ENCODE assay signal across 13 cellular contexts in the genomic region with DNA sequence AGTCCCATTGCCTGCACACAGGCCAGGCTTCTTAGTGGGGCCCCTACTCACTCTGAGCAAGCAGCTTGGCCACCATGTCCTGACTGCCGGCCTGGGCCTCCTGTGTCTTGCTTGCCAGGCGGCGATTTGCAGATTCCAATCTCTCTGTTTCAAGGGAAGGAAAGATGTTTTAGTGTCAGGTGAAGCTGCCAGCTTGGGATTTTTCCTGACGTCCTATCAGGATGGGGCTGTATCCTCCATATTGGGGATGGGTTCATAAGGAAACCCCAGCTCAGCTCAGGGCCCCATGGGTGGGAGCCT. TPM values are rescaled to one million over a fixed set of nuclear protein-coding genes. Genes with fewer than 3 reads are reported as not detected.
DNase-seq lines count a peak whose midpoint lies in the region; ATAC-seq, FAIRE-seq and TF ChIP-seq lines count a peak whose summit lies in the region.
"Had no signal": no experiment of that assay in that cellular context is flagged by ENCODE, and none has a peak within 500 bp of the region (broad histone marks: within the 10 kb centered on the region; RNA-seq: fewer than 3 reads in every experiment).

No MANE protein-coding gene starts in this region.

- H3K9ac ChIP-seq in rectal smooth muscle tissue (ENCODE audit: low read length) = no peak overlapping the region
- H3K9ac ChIP-seq: parathyroid adenoma had no signal

- no peak for TF ChIP-seq POLR2A in H54 (IDR thresholded peaks at IDR 0.05; ENCODE audit: low read depth, low read length)

- H3K9me3 ChIP-seq in CD4-positive, alpha-beta T cell (ENCODE audit: control insufficient read depth, low read length) = no peaks in the 10 kb centered on the region
- no peaks in the 10 kb centered on the region for H3K9me3 ChIP-seq in T-helper 17 cell (ENCODE audit: control insufficient read depth, low read length, poor library complexity, severe bottlenecking)
- no peaks in the 10 kb centered on the region for H3K9me3 ChIP-seq in right cardiac atrium (ENCODE audit: control insufficient read depth, low read length)

- H3K27ac ChIP-seq in CD4-positive, alpha-beta T cell (ENCODE audit: low read depth, low read length) = no peak overlapping the region
- peak overlapping the region; percentile 97 for H3K27ac ChIP-seq in right cardiac atrium (ENCODE audit: low read length)
- peak overlapping the region; percentile 16 for H3K27ac ChIP-seq in rectal smooth muscle tissue (ENCODE audit: low read depth, low read length)
- H3K27ac ChIP-seq: parathyroid adenoma had no signal

- H3K36me3 ChIP-seq in rectal smooth muscle tissue (ENCODE audit: control insufficient read depth, insufficient read depth, low read length) = peaks cover 38% of the 10 kb centered on the region

- TF ChIP-seq CTCF in CD4-positive, alpha-beta T cell (IDR thresholded peaks at IDR 0.05) = no peak

- no peak overlapping the region for H3K27ac Mint-ChIP-seq in CD4-positive, alpha-beta T cell
- H3K27ac Mint-ChIP-seq in T-helper 17 cell = no peak overlapping the region
- H3K27ac Mint-ChIP-seq: activated CD8-positive, alpha-beta memory T cell treated with anti-CD3 and anti-CD28 coated beads, Interleukin-2, amount 10 ng/mL, durations not matched to agents 7 days and 5 days had no signal

- no peak for ATAC-seq in CD4-positive, alpha-beta T cell (ENCODE audit: poor library complexity)
- ATAC-seq in T-helper 17 cell (no peak), right cardiac atrium (no peak)
- ATAC-seq: activated CD8-positive, alpha-beta memory T cell treated with anti-CD3 and anti-CD28 coated beads, Interleukin-2, amount 10 ng/mL, durations not matched to agents 7 days and 5 days had no signal

- POLR2A ChIA-PET in CD4-positive, alpha-beta T cell (lab: Charles Lee) = no interaction called here

- CTCF ChIA-PET in CD4-positive, alpha-beta T cell (lab: Charles Lee) = no interaction called here

- H3K9me3 Mint-ChIP-seq in CD4-positive, alpha-beta T cell = no peaks in the 10 kb centered on the region
- H3K9me3 Mint-ChIP-seq: CD4-positive, alpha-beta memory T cell had no signal

- H3K4me1 ChIP-seq in right cardiac atrium (ENCODE audit: control insufficient read depth, insufficient read depth, low read length) = peaks cover 65% of the 10 kb centered on the region
- peaks cover 71% of the 10 kb centered on the region for H3K4me1 ChIP-seq in rectal smooth muscle tissue (ENCODE audit: control insufficient read depth, insufficient read depth, low read length)

- no peaks in the 10 kb centered on the region for H3K36me3 Mint-ChIP-seq in CD4-positive, alpha-beta T cell (ENCODE audit: low read depth)
- no peaks in the 10 kb centered on the region for H3K36me3 Mint-ChIP-seq in T-helper 17 cell (ENCODE audit: low read depth)
- H3K36me3 Mint-ChIP-seq: activated CD8-positive, alpha-beta memory T cell treated with anti-CD3 and anti-CD28 coated beads, Interleukin-2, amount 10 ng/mL, durations not matched to agents 7 days and 5 days; CD4-positive, alpha-beta memory T cell had no signal

- no peak overlapping the region for H3K4me3 ChIP-seq in right cardiac atrium (ENCODE audit: low read length)
- no peak overlapping the region for H3K4me3 ChIP-seq in rectal smooth muscle tissue (ENCODE audit: low read length)

- H3K27me3 Mint-ChIP-seq in CD4-positive, alpha-beta T cell = no peaks in the 10 kb centered on the region
- H3K27me3 Mint-ChIP-seq in T-helper 17 cell = no peaks in the 10 kb centered on the region
- H3K27me3 Mint-ChIP-seq: CD4-positive, alpha-beta memory T cell had no signal

- intact Hi-C loops in CD4-positive, alpha-beta T cell (cut with DNase I, micrococcal nuclease) = no loop called here
- intact Hi-C loops in right cardiac atrium (cut with DNase I) = no loop called here

- H3K4me1 Mint-ChIP-seq in CD4-positive, alpha-beta T cell (ENCODE audit: low read depth) = peaks cover 23% of the 10 kb centered on the region
- H3K4me1 Mint-ChIP-seq in T-helper 17 cell = peaks cover 22% of the 10 kb centered on the region

- no peaks in the 10 kb centered on the region for H3K27me3 ChIP-seq in CD4-positive, alpha-beta T cell (ENCODE audit: control insufficient read depth, insufficient read depth, low read length)
- H3K27me3 ChIP-seq in right cardiac atrium (ENCODE audit: control insufficient read depth, insufficient read depth) = no peaks in the 10 kb centered on the region
- no peaks in the 10 kb centered on the region for H3K27me3 ChIP-seq in rectal smooth muscle tissue (ENCODE audit: control insufficient read depth, insufficient read depth, low read length)

- peak overlapping the region; percentile 42 for H3K4me3 Mint-ChIP-seq in CD4-positive, alpha-beta T cell
- H3K4me3 Mint-ChIP-seq in T-helper 17 cell = peak overlapping the region; percentile 95
- H3K4me3 Mint-ChIP-seq: activated CD8-positive, alpha-beta memory T cell treated with anti-CD3 and anti-CD28 coated beads, Interleukin-2, amount 10 ng/mL, durations not matched to agents 7 days and 5 days had no signal

- FAIRE-seq in H54 (lab: Jason Lieb, UNC) (no peak), frontal cortex (lab: Jason Lieb, UNC) (no peak)
- FAIRE-seq: islet of Langerhans had no signal

- peak in 1 of 10 experiments; percentile 16 for DNase-seq in CD4-positive, alpha-beta T cell
- DNase-seq in T-helper 17 cell (no peak), right cardiac atrium (peak in 1 of 3 donors; percentile 50), H54 (ENCODE audit: insufficient read length, low spot score) (no peak), NCI-H2171 (lab: John Stamatoyannopoulos, UW) (no peak), frontal cortex (ENCODE audit: low spot score in 2 of 2) (no peak)
- DNase-seq in stimulated activated CD4-positive, alpha-beta T cell treated with anti-CD3 and anti-CD28 coated beads, Interleukin-12 subunit alpha, Interleukin-12 subunit beta, amount 100 ng/mL, for 4 hours = no peak
- DNase-seq: activated CD8-positive, alpha-beta memory T cell treated with anti-CD3 and anti-CD28 coated beads, Interleukin-2, amount 10 ng/mL, durations not matched to agents 7 days and 5 days; CD4-positive, alpha-beta memory T cell; NCI-H187 treated with DMSO at 0.1 percent for 48 hours had no signal

- 71% methylated on average over 4 of the region's 4 CpGs for WGBS in right cardiac atrium

RNA-seq across cellular contexts. Expression of a gene that starts 8.5 kb away (rescaled TPM):
- total RNA-seq in CD4-positive, alpha-beta T cell = not detected
- total RNA-seq in T-helper 17 cell (not detected), right cardiac atrium (10 to 100 TPM; 44.6 to 57.6 (median 47.6) TPM), frontal cortex (62.0 TPM)
- 22.9 TPM for polyA plus RNA-seq in right cardiac atrium
- total RNA-seq: activated CD8-positive, alpha-beta memory T cell treated with anti-CD3 and anti-CD28 coated beads, Interleukin-2, amount 10 ng/mL, durations not matched to agents 7 days and 5 days had no signal

Comparison
In these comparisons a context has a peak if more than half of its experiments do, and no peak if none do; other contexts are left out.
1. RNA of a gene that starts 8.5 kb away (total RNA-seq): 62.0 TPM in frontal cortex (single experiment) and 44.6 to 57.6 TPM in right cardiac atrium; not detected in T-helper 17 cell and not detected in CD4-positive, alpha-beta T cell; every median in the first group is over 10 times any median in the second.